In the genomic region with DNA sequence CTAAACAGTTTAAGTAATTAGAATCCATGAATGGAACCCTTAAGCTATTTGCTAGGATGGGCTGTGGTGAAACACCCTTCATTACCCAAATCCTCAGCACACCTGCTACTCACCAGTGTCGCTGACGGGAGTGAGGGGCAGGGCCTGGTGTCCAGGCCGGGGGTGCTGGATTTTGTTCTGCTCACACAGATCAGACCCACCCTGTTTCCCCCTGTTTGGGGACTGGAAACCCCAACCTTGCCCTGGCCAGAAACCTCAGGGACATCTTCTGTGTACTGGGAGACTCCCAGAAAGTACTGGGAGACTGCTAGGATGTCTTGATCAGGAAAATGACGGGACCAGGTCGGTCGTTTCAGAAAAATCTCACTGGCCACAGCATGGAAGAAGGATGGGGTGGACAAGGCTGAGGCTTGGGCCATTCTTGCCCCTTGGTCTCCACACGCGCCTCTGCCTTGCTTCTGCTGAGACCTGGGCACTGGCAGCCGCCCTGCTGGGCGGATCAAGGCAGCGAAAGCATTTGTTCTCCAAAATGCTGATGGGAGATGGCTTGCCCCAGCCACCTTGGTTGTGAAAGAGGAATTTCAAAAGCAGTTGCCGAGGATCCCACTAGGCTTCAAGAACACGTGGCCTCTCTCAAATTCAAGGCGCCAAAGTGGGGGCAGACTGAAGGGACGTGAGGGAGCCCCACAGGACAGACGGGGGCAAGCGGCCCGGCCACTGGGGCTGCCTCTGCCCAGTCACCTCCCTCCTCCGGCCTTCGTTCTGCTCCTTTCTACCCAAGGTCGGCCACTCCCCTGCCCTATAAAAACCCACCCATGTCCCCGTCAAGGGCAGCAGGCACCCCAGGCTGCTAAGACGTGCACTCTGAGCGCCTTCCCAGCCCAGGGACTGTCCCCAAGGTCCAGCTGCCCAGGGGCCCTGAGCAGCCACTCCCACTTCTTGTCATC, we compare ENCODE assay signal across 15 cellular contexts. TPM values are rescaled to one million over a fixed set of nuclear protein-coding genes. Genes with fewer than 3 reads are reported as not detected.
"Had no signal": no experiment of that assay in that cellular context is flagged by ENCODE, and none has a peak within 500 bp of the region (broad histone marks: within the 10 kb centered on the region; RNA-seq: fewer than 3 reads in every experiment).

No MANE protein-coding gene starts in this region.

- H3K4me3 ChIP-seq: heart left ventricle had no signal

- H3K36me3 ChIP-seq: heart left ventricle had no signal

- FAIRE-seq: endometrium, frontal cortex, islet of Langerhans, small intestine had no signal

- H3K27ac ChIP-seq: heart left ventricle had no signal

- H3K9me3 ChIP-seq: heart left ventricle had no signal

- DNase-seq: effector memory CD4-positive, alpha-beta T cell; heart left ventricle; naive B cell had no signal

- H3K4me1 ChIP-seq: heart left ventricle had no signal

RNA-seq across cellular contexts. Expression of a gene that starts 23.5 kb away (rescaled TPM):
- polyA plus RNA-seq: fibroblast of lung had no signal

RNA-seq across cellular contexts. Expression of a gene that starts 25.8 kb away (rescaled TPM):
- total RNA-seq: esophagus mucosa, fibroblast of lung, glomerular endothelial cell, heart left ventricle, liver, lung microvascular endothelial cell, omental fat pad, pulmonary artery endothelial cell had no signal
- polyA plus RNA-seq: fibroblast of lung, heart left ventricle, liver, urinary bladder had no signal
